In the genomic region with DNA sequence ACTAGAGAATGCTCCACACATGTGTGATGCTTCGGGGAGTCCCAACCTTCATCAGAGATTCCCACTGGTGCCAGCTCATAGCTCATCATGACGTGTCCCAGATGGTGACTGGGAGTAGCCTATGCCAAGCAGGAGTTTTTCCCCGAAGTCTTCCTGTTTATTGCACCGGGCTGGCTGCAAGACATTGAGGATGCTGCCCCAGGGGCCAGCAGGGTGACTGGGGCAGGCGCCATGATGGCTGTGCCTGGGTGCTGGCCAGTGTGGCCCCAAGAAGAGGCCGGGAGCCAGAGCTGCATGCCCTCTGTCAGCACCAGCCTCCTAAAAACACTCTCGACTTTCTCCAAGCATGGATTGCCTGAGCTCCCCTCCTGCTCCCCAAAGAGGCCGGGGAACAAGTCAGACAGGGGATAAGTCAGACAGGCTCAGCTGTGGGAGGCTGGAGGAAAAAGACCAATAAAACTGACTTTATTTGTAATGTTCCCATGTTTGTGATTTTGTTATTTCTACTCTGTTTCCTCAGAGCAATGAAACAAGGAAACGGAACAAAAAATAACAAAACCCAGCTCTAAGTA, we compare ENCODE assay signal across 9 cellular contexts. TPM values are rescaled to one million over a fixed set of nuclear protein-coding genes. Genes with fewer than 3 reads are reported as not detected.
A peak's percentile ranks its signal among the peaks of the same experiment; 100 is the strongest.
DNase-seq lines count a peak whose midpoint lies in the region; ATAC-seq and TF ChIP-seq lines count a peak whose summit lies in the region.
"Not testable (repeated sequence)": the region's sequence is repeated elsewhere in the genome, so short reads cannot be mapped to it uniquely, and the experiment has no call there.
"Had no signal": no experiment of that assay in that cellular context is flagged by ENCODE, and none has a peak within 500 bp of the region (broad histone marks: within the 10 kb centered on the region; RNA-seq: fewer than 3 reads in every experiment).

No MANE protein-coding gene starts in this region.

- H3K36me3 ChIP-seq in Panc1 (ENCODE audit: control insufficient read depth, insufficient read depth, low read length); muscle layer of colon (ENCODE audit: insufficient read depth, low read length): not testable (repeated sequence)

- H3K4me1 ChIP-seq in Panc1 (ENCODE audit: control insufficient read depth, insufficient read depth, low read length): not testable (repeated sequence)
- H3K4me1 ChIP-seq in muscle layer of colon (ENCODE audit: insufficient read depth, low read length): peaks cover 25% of the 10 kb centered on the region

- H3K9ac ChIP-seq in muscle layer of colon (ENCODE audit: low read length): not testable (repeated sequence)

- intact Hi-C loops in Panc1 (cut with micrococcal nuclease; ENCODE audit: unreplicated experiment): not testable (repeated sequence)

- not testable (repeated sequence) for H3K4me3 ChIP-seq in Panc1 (ENCODE audit: low read depth in 2 of 2, low read length in 2 of 2); foreskin fibroblast (ENCODE audit: low read depth in 1 of 2, low read length in 2 of 2); muscle layer of colon (ENCODE audit: low read depth in 1 of 2, low read length in 2 of 2)

- in situ Hi-C loops in Panc1 (cut with HindIII; ENCODE audit: low pct_unique_long_range_greater_than_20kb, low sequenced_read_pairs): not testable (repeated sequence)

- not testable (repeated sequence) for H3K27ac ChIP-seq in Panc1 (ENCODE audit: low read length)
- H3K27ac ChIP-seq in muscle layer of colon (ENCODE audit: low read depth, low read length): peak overlapping the region; percentile 59

- peaks cover 16% of the 10 kb centered on the region for H3K4me1 Mint-ChIP-seq in chondrocyte (ENCODE audit: low read depth)

- H3K9me3 Mint-ChIP-seq in chondrocyte (ENCODE audit: low read depth): not testable (repeated sequence)

- not testable (repeated sequence) for H3K36me3 Mint-ChIP-seq in chondrocyte (ENCODE audit: low read depth)

- peak; percentile 21; the same call in 1 of the 2 replicates for ATAC-seq in Panc1

- POLR2A ChIA-PET in Panc1 (lab: Charles Lee): not testable (repeated sequence)

- not testable (repeated sequence) for H3K9me3 ChIP-seq in Panc1 (ENCODE audit: control insufficient read depth, insufficient read depth, low read depth, low read length); muscle layer of colon (ENCODE audit: low read length)

- CTCF ChIA-PET in Panc1 (lab: Charles Lee): not testable (repeated sequence)

- H3K4me3 Mint-ChIP-seq in chondrocyte (ENCODE audit: unreplicated experiment): not testable (repeated sequence)

- DNase-seq in EH (ENCODE audit: low read depth): peak; percentile 16
- DNase-seq in Panc1 (ENCODE audit: low read depth, low spot score): not testable (repeated sequence)
- peak; percentile 92 for DNase-seq in chondrocyte (ENCODE audit: low spot score)
- peak; percentile 25 to 31 for DNase-seq in foreskin fibroblast
- peak; percentile 62 for DNase-seq in left kidney (ENCODE audit: low read depth, low spot score)
- DNase-seq in renal cortical epithelial cell (ENCODE audit: low read depth): peak; percentile 85

- peaks cover 20% of the 10 kb centered on the region for H3K27me3 Mint-ChIP-seq in chondrocyte (ENCODE audit: low read depth)

- not testable (repeated sequence) for TF ChIP-seq CTCF in Panc1 (IDR thresholded peaks at IDR 0.05); chondrocyte (IDR thresholded peaks at IDR 0.05); foreskin fibroblast (IDR thresholded peaks at IDR 0.05; ENCODE audit: low read depth, low read length)

- BruUV-seq in Panc1 (replicated peaks; lab: Mats Ljungman, UMichigan): not testable (repeated sequence)

- peak overlapping the region; percentile 82 for H3K27ac Mint-ChIP-seq in chondrocyte (ENCODE audit: unreplicated experiment)

- H3K27me3 ChIP-seq in Panc1 (ENCODE audit: control insufficient read depth, insufficient read depth, low read length); muscle layer of colon (ENCODE audit: control insufficient read depth in 1 of 2, insufficient read depth in 2 of 2, low read length in 2 of 2): not testable (repeated sequence)

RNA-seq across cellular contexts. Expression of gene RNU1-4, which starts 24.0 kb away (rescaled TPM):
- total RNA-seq in Panc1 (2021; ENCODE audit: unreplicated experiment) (1,290 TPM), chondrocyte (1,438 to 1,620 TPM (median 1,579 TPM) in 3 replicates), renal cortical epithelial cell (under 0.01 TPM in 2 replicates)
- polyA plus RNA-seq in Panc1 (2012; ENCODE audit: insufficient read length): 2.5 TPM
- polyA plus RNA-seq: CD4-positive, alpha-beta memory T cell; mammary epithelial cell had no signal

Comparison
In these comparisons a context has a peak if more than half of its experiments do, and no peak if none do; other contexts are left out.
1. RNA of gene RNU1-4, which starts 24.0 kb away (total RNA-seq): 1,438 to 1,620 TPM in chondrocyte and 1,290 TPM in Panc1 (single experiment); under 0.01 TPM in renal cortical epithelial cell; every median in the first group is over 1,000 times any median in the second.